Comparison of ENCODE assay signal across 8 cellular contexts in genomic region chr2:227471924-227472264, GRCh38. TPM values are rescaled to one million over a fixed set of nuclear protein-coding genes. Genes with fewer than 3 reads are reported as not detected.
DNase-seq lines count a peak whose midpoint lies in the region; ATAC-seq and TF ChIP-seq lines count a peak whose summit lies in the region.

TSS of gene AGFG1 (plus strand) at chr2:227472156. CDS start at chr2:227472422, 266 bp downstream.

- intact Hi-C loops in esophagus muscularis mucosa (cut with DNase I) = loop anchor here (5.0 kb wide), 2 partner anchors 65 to 295 kb away; no protein-coding TSS in a partner anchor

- WGBS in esophagus muscularis mucosa = 2% methylated on average over 9 of the region's 28 CpGs

- no peaks in the 10 kb centered on the region for H3K27me3 ChIP-seq in HUES6 (ENCODE audit: control insufficient read depth, insufficient read depth, low read length)
- H3K27me3 ChIP-seq in esophagus muscularis mucosa = no peaks in the 10 kb centered on the region

- no peaks in the 10 kb centered on the region for H3K27me3 Mint-ChIP-seq in activated T-cell treated with anti-CD3 and anti-CD28 coated beads, Interleukin-2, amount 50 U/mL, for 4 hours (ENCODE audit: low read depth)

- peak; percentile 87 for ATAC-seq in GM21423 (IDR thresholded peaks at IDR 0.05; ENCODE audit: unreplicated experiment)
- peak; percentile 84 to 87 for ATAC-seq in activated T-cell treated with anti-CD3 and anti-CD28 coated beads, Interleukin-2, amount 50 U/mL, for 4 hours

- TF ChIP-seq EP300 in esophagus muscularis mucosa (IDR thresholded peaks at IDR 0.05) = no peak

- H3K36me3 ChIP-seq in HUES6 (ENCODE audit: control insufficient read depth, insufficient read depth, low read length) (no peaks in the 10 kb centered on the region), esophagus muscularis mucosa (no peaks in the 10 kb centered on the region)

- H3K4me1 ChIP-seq in HUES6 (ENCODE audit: control insufficient read depth, insufficient read depth, low read length) = peaks cover 21% of the 10 kb centered on the region
- H3K4me1 ChIP-seq in esophagus muscularis mucosa = peaks cover 11 to 40% (median 37%) of the 10 kb centered on the region in 4 donors

- H3K4me3 ChIP-seq in HUES6 (ENCODE audit: low read depth, low read length) = peak within 1 kb of the TSS; percentile 96
- H3K4me3 ChIP-seq in esophagus muscularis mucosa = peak within 1 kb of the TSS; percentile 97 to 99 (median 98)

- H3K9ac ChIP-seq in HUES6 (ENCODE audit: low read length) = peak within 1 kb of the TSS; percentile 95

- H3K4me3 Mint-ChIP-seq in activated T-cell treated with anti-CD3 and anti-CD28 coated beads, Interleukin-2, amount 50 U/mL, for 4 hours = peak within 1 kb of the TSS; percentile 93

- H3K4me1 Mint-ChIP-seq in activated T-cell treated with anti-CD3 and anti-CD28 coated beads, Interleukin-2, amount 50 U/mL, for 4 hours (ENCODE audit: low read depth) = peaks cover 42% of the 10 kb centered on the region

- H3K9me3 ChIP-seq in HUES6 (ENCODE audit: control insufficient read depth, insufficient read depth, low read depth, low read length) (no peaks in the 10 kb centered on the region), esophagus muscularis mucosa (no peaks in the 10 kb centered on the region)

- TF ChIP-seq CTCF in esophagus muscularis mucosa (IDR thresholded peaks at IDR 0.05) = peak; percentile 97 to 100 (median 98)

- peak; percentile 22 for TF ChIP-seq POLR2A in esophagus muscularis mucosa (IDR thresholded peaks at IDR 0.05; ENCODE audit: low read depth)

- peaks cover 4% of the 10 kb centered on the region for H3K36me3 Mint-ChIP-seq in activated T-cell treated with anti-CD3 and anti-CD28 coated beads, Interleukin-2, amount 50 U/mL, for 4 hours (ENCODE audit: insufficient read depth)

- H3K9me3 Mint-ChIP-seq in activated T-cell treated with anti-CD3 and anti-CD28 coated beads, Interleukin-2, amount 50 U/mL, for 4 hours = no peaks in the 10 kb centered on the region

- H3K27ac ChIP-seq in HUES6 (ENCODE audit: low read depth, low read length) = peak within 1 kb of the TSS; percentile 86; the same call in 1 of the 2 replicates
- peak within 1 kb of the TSS; percentile 92 to 94 (median 94) for H3K27ac ChIP-seq in esophagus muscularis mucosa (replicated peaks in 1 of 4)

- DNase-seq in DMS53 (lab: John Stamatoyannopoulos, UW) (peak; percentile 78), esophagus muscularis mucosa (ENCODE audit: extremely low spot score) (peak; percentile 93), myocyte (ENCODE audit: low read depth) (peak; percentile 87)
- peak; percentile 87 for DNase-seq in activated T-cell treated with anti-CD3 and anti-CD28 coated beads, Interleukin-2, amount 50 U/mL, for 4 hours
- DNase-seq in stimulated activated CD8-positive, alpha-beta memory T cell treated with anti-CD3 and anti-CD28 coated beads, Interleukin-7, amount 100 ng/mL, for 48 hours (ENCODE audit: extremely low read depth in 1 of 2, low read depth in 1 of 2) = peak; percentile 68 to 74

TF ChIP-seq in PFSK-1, 5 proteins besides CTCF, POLR2A, EP300 and RAD21:
- TF ChIP-seq REST (IDR thresholded peaks at IDR 0.05; ENCODE audit: insufficient read depth in 1 of 2, low read depth in 2 of 2, low read length in 2 of 2) (no peak), TAF1 (IDR thresholded peaks at IDR 0.05; ENCODE audit: borderline replicate concordance, insufficient read depth, low read length) (peak; percentile 73; the same call in 1 of the 2 replicates), FOXP2 (optimal IDR thresholded peaks at IDR 0.05; ENCODE audit: borderline replicate concordance, extremely low read depth, extremely low read length, insufficient read depth) (peak; percentile 64), POLR2AphosphoS5 (IDR thresholded peaks at IDR 0.05; ENCODE audit: low read depth, low read length) (peak; percentile 70; the same call in 1 of the 2 replicates), SIN3A (IDR thresholded peaks at IDR 0.05; ENCODE audit: borderline replicate concordance, insufficient read depth, low read length) (peak; percentile 78; the same call in 1 of the 2 replicates)

RNA-seq across cellular contexts. Expression of gene AGFG1, which starts in this region (rescaled TPM):
- polyA plus RNA-seq in PFSK-1 (2012; ENCODE audit: insufficient read length, low read depth) = 26.8 TPM
- total RNA-seq in activated T-cell treated with anti-CD3 and anti-CD28 coated beads, Interleukin-2, amount 50 U/mL, for 4 hours = 100 to 1,000 TPM; 200 to 228 (median 213) TPM
- total RNA-seq in esophagus muscularis mucosa (10 to 100 TPM; 27.4 to 73.4 (median 52.7) TPM), myocyte (153 and 161 TPM in 2 replicates)
- 68.5 TPM for polyA plus RNA-seq in myocyte (2012)

Comparison
In these comparisons a context has a peak if more than half of its experiments do, and no peak if none do; other contexts are left out.
1. Peak in every context shown above with its lines: DNase-seq, ATAC-seq, H3K4me3 ChIP-seq and H3K27ac ChIP-seq.